18 cellular contexts compared by ENCODE assay signal in genomic region chr19:5891572-5891937, GRCh38. TPM values are rescaled to one million over a fixed set of nuclear protein-coding genes. Genes with fewer than 3 reads are reported as not detected.
"Had no signal": no experiment of that assay in that cellular context is flagged by ENCODE, and none has a peak within 500 bp of the region (broad histone marks: within the 10 kb centered on the region; RNA-seq: fewer than 3 reads in every experiment).

No MANE protein-coding gene starts in this region.

- H3K4me1 ChIP-seq: lower lobe of right lung had no signal

- H3K9me3 ChIP-seq: lower lobe of right lung, tibial nerve had no signal

- H2AFZ ChIP-seq: hepatocyte had no signal

- ATAC-seq: effector memory CD8-positive, alpha-beta T cell; stimulated activated effector memory CD8-positive, alpha-beta T cell treated with anti-CD3 and anti-CD28 coated beads, Interleukin-12 subunit alpha, Interleukin-12 subunit beta, amount 100 ng/mL, for 72 hours had no signal

- DNase-seq: activated CD4-positive, alpha-beta T cell treated with anti-CD3 and anti-CD28 coated beads, Interleukin-2, amount 50 U/mL, for 1 hour; activated CD4-positive, CD25-positive, alpha-beta regulatory T cell; activated naive CD4-positive, alpha-beta T cell treated with anti-CD3 and anti-CD28 coated beads, Interleukin-2, amount 10 ng/mL, durations not matched to agents 7 days and 5 days; central memory CD4-positive, alpha-beta T cell; cortex of kidney; effector memory CD8-positive, alpha-beta T cell; lower lobe of right lung; midbrain; naive B cell had no signal

- H3K27me3 ChIP-seq: hepatocyte had no signal

- H3K4me3 ChIP-seq: hepatocyte, lower lobe of right lung, tibial nerve had no signal

- H3K79me2 ChIP-seq: hepatocyte had no signal

- H3K27ac ChIP-seq: epithelial cell of prostate, hepatocyte, lower lobe of right lung, tibial nerve had no signal

- FAIRE-seq: TTC549 had no signal

RNA-seq across cellular contexts. Expression of gene FUT5, which starts 21.2 kb away (rescaled TPM):
- total RNA-seq: activated CD8-positive, alpha-beta memory T cell treated with anti-CD3 and anti-CD28 coated beads for 36 hours; activated T-helper 2 cell treated with anti-CD3 and anti-CD28 coated beads, Interferon-gamma antibody, Interleukin-2, Interleukin-4, amounts not matched to agents 10 μg/mL and 5 μg/mL and 100 μg/mL, durations not matched to agents 14 hours and 24 hours and 36 hours; hepatocyte; lower lobe of right lung; progenitor cell of endocrine pancreas; right cardiac atrium; tibial nerve had no signal
- polyA plus RNA-seq: hepatocyte, right cardiac atrium had no signal

RNA-seq across cellular contexts. Expression of gene FUT3, which starts 40.3 kb away (rescaled TPM):
- total RNA-seq: activated CD8-positive, alpha-beta memory T cell treated with anti-CD3 and anti-CD28 coated beads for 36 hours; activated T-helper 2 cell treated with anti-CD3 and anti-CD28 coated beads, Interferon-gamma antibody, Interleukin-2, Interleukin-4, amounts not matched to agents 10 μg/mL and 5 μg/mL and 100 μg/mL, durations not matched to agents 14 hours and 24 hours and 36 hours; hepatocyte; progenitor cell of endocrine pancreas; right cardiac atrium had no signal
- polyA plus RNA-seq: right cardiac atrium had no signal
